In the genomic region with DNA sequence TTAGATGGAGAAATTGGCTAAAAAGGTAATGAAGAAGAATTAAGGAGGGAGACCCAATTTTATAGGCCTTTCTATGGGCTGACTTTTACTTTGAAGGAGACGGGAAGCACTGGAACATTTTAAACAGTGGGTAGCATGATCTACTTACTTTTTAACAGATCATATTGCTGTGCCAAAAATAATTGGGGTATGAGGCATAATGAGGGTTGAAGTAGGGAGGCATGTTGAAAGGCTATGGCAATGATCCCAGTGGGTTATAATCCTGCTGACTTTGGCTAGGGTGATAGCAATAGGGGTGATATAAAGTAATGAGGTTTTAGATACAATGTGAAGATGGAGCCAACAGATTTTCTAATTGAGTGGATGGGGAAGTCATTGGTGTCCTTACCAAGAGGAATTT, we compare ENCODE assay signal across 28 cellular contexts.
"Had no signal": no experiment of that assay in that cellular context is flagged by ENCODE, and none has a peak within 500 bp of the region (broad histone marks: within the 10 kb centered on the region; RNA-seq: fewer than 3 reads in every experiment).

No MANE protein-coding gene starts in this region.

- H3K4me1 ChIP-seq: colonic mucosa, esophagus muscularis mucosa, lower lobe of right lung, parathyroid adenoma, right lobe of liver had no signal

- ATAC-seq: activated CD4-positive, CD25-positive, alpha-beta regulatory T cell treated with anti-CD3 and anti-CD28 coated beads, Interleukin-2, amount 50 U/mL, for 24 hours; activated CD8-positive, alpha-beta memory T cell treated with anti-CD3 and anti-CD28 coated beads, Interleukin-2, amount 10 ng/mL, durations not matched to agents 7 days and 5 days; activated CD8-positive, alpha-beta T cell treated with anti-CD3 and anti-CD28 coated beads for 36 hours; effector memory CD8-positive, alpha-beta T cell; lower lobe of right lung; right lobe of liver; T-cell had no signal

- H3K27ac ChIP-seq: colonic mucosa, dorsolateral prefrontal cortex, esophagus muscularis mucosa, lower lobe of right lung, parathyroid adenoma, right lobe of liver, thoracic aorta, VCaP had no signal

- H3K4me1 Mint-ChIP-seq: activated CD4-positive, alpha-beta T cell treated with anti-CD3 and anti-CD28 coated beads, Interleukin-2, amount 10 ng/mL, durations not matched to agents 24 days and 14 days; activated CD8-positive, alpha-beta memory T cell treated with anti-CD3 and anti-CD28 coated beads, Interleukin-2, amount 10 ng/mL, durations not matched to agents 7 days and 5 days; activated naive CD4-positive, alpha-beta T cell treated with anti-CD3 and anti-CD28 coated beads, Interleukin-2, amount 50 U/mL, for 24 hours; central memory CD8-positive, alpha-beta T cell; naive B cell; T-cell had no signal

- H3K27me3 Mint-ChIP-seq: activated CD4-positive, alpha-beta T cell treated with anti-CD3 and anti-CD28 coated beads, Interleukin-2, amount 10 ng/mL, durations not matched to agents 24 days and 14 days; activated CD8-positive, alpha-beta memory T cell treated with anti-CD3 and anti-CD28 coated beads, Interleukin-2, amount 10 ng/mL, durations not matched to agents 7 days and 5 days; activated CD8-positive, alpha-beta T cell treated with anti-CD3 and anti-CD28 coated beads for 36 hours; activated naive CD4-positive, alpha-beta T cell treated with anti-CD3 and anti-CD28 coated beads, Interleukin-2, amount 50 U/mL, for 24 hours; central memory CD8-positive, alpha-beta T cell; effector memory CD8-positive, alpha-beta T cell; naive B cell; T-cell; type B pancreatic cell had no signal

- H3K4me3 Mint-ChIP-seq: activated CD4-positive, alpha-beta T cell treated with anti-CD3 and anti-CD28 coated beads, Interleukin-2, amount 10 ng/mL, durations not matched to agents 24 days and 14 days; activated CD8-positive, alpha-beta memory T cell treated with anti-CD3 and anti-CD28 coated beads, Interleukin-2, amount 10 ng/mL, durations not matched to agents 7 days and 5 days; activated CD8-positive, alpha-beta T cell treated with anti-CD3 and anti-CD28 coated beads for 36 hours; activated naive CD4-positive, alpha-beta T cell treated with anti-CD3 and anti-CD28 coated beads, Interleukin-2, amount 50 U/mL, for 24 hours; central memory CD8-positive, alpha-beta T cell; effector memory CD8-positive, alpha-beta T cell; naive B cell; T-cell; T-helper 2 cell treated with Interferon-gamma antibody and Interleukin-4, amounts not matched to agents 5 μg/mL and 100 μg/mL, for 36 hours; type B pancreatic cell had no signal

- H3K27ac Mint-ChIP-seq: activated CD4-positive, alpha-beta T cell treated with anti-CD3 and anti-CD28 coated beads, Interleukin-2, amount 10 ng/mL, durations not matched to agents 24 days and 14 days; activated CD8-positive, alpha-beta memory T cell treated with anti-CD3 and anti-CD28 coated beads, Interleukin-2, amount 10 ng/mL, durations not matched to agents 7 days and 5 days; activated CD8-positive, alpha-beta T cell treated with anti-CD3 and anti-CD28 coated beads for 36 hours; activated naive CD4-positive, alpha-beta T cell treated with anti-CD3 and anti-CD28 coated beads, Interleukin-2, amount 50 U/mL, for 24 hours; effector memory CD8-positive, alpha-beta T cell; naive B cell; T-cell; T-helper 2 cell treated with Interferon-gamma antibody and Interleukin-4, amounts not matched to agents 5 μg/mL and 100 μg/mL, for 36 hours; type B pancreatic cell had no signal

- H3K9me3 Mint-ChIP-seq: activated CD8-positive, alpha-beta T cell treated with anti-CD3 and anti-CD28 coated beads for 36 hours; activated naive CD4-positive, alpha-beta T cell treated with anti-CD3 and anti-CD28 coated beads, Interleukin-2, amount 50 U/mL, for 24 hours had no signal

- H3K9me3 ChIP-seq: colonic mucosa, esophagus muscularis mucosa, lower lobe of right lung, right lobe of liver, thoracic aorta had no signal

- H3K36me3 Mint-ChIP-seq: activated CD8-positive, alpha-beta memory T cell treated with anti-CD3 and anti-CD28 coated beads, Interleukin-2, amount 10 ng/mL, durations not matched to agents 7 days and 5 days; activated naive CD4-positive, alpha-beta T cell treated with anti-CD3 and anti-CD28 coated beads, Interleukin-2, amount 50 U/mL, for 24 hours; naive B cell; T-cell; type B pancreatic cell had no signal

- H3K4me3 ChIP-seq: colonic mucosa, dorsolateral prefrontal cortex, esophagus muscularis mucosa, lower lobe of right lung, right lobe of liver, thoracic aorta had no signal

- DNase-seq: activated CD4-positive, alpha-beta T cell treated with anti-CD3 and anti-CD28 coated beads, Interleukin-2, amount 10 ng/mL, durations not matched to agents 24 days and 14 days; activated CD8-positive, alpha-beta memory T cell treated with anti-CD3 and anti-CD28 coated beads, Interleukin-2, amount 10 ng/mL, durations not matched to agents 7 days and 5 days; activated CD8-positive, alpha-beta T cell treated with anti-CD3 and anti-CD28 coated beads for 36 hours; activated effector memory CD4-positive, alpha-beta T cell treated with anti-CD3 and anti-CD28 coated beads, Interleukin-2, amount 50 U/mL, for 16 hours; activated T-cell treated with anti-CD3 and anti-CD28 coated beads for 4 hours; anterior cingulate cortex; colonic mucosa; dorsolateral prefrontal cortex; effector memory CD8-positive, alpha-beta T cell; kidney; lower lobe of right lung; naive B cell; nucleus accumbens; right lobe of liver; small intestine; stimulated activated CD4-positive, alpha-beta T cell treated with anti-CD3 and anti-CD28 coated beads, Interleukin-15, amount 100 ng/mL, for 24 hours; stimulated activated CD8-positive, alpha-beta memory T cell treated with anti-CD3 and anti-CD28 coated beads, Interleukin-4, amount 100 ng/mL, for 48 hours; stimulated activated naive CD4-positive, alpha-beta T cell; T-cell had no signal

- H3K27me3 ChIP-seq: colonic mucosa, dorsolateral prefrontal cortex, esophagus muscularis mucosa, right lobe of liver had no signal

- H3K36me3 ChIP-seq: colonic mucosa, esophagus muscularis mucosa, lower lobe of right lung, right lobe of liver, thoracic aorta had no signal
